Comparison of ENCODE assay signal across 17 cellular contexts in genomic region chr10:73983096-73984047, GRCh38. TPM values are rescaled to one million over a fixed set of nuclear protein-coding genes. Genes with fewer than 3 reads are reported as not detected.
DNase-seq lines count a peak whose midpoint lies in the region; ATAC-seq and TF ChIP-seq lines count a peak whose summit lies in the region.
"Had no signal": no experiment of that assay in that cellular context is flagged by ENCODE, and none has a peak within 500 bp of the region (broad histone marks: within the 10 kb centered on the region; RNA-seq: fewer than 3 reads in every experiment).

No MANE protein-coding gene starts in this region.

- H3K4me1 ChIP-seq in upper lobe of right lung (no peaks in the 10 kb centered on the region), Peyer's patch (peaks cover 0 to 3% (median 0%) of the 10 kb centered on the region in 4 donors)

- H3K9me3 ChIP-seq in upper lobe of right lung = no peaks in the 10 kb centered on the region
- no peaks in the 10 kb centered on the region for H3K9me3 ChIP-seq in Peyer's patch
- H3K9me3 ChIP-seq: A549, HAP-1, lower lobe of right lung had no signal

- no peak for TF ChIP-seq CTCF in upper lobe of right lung (IDR thresholded peaks at IDR 0.05)
- no peak for TF ChIP-seq CTCF in Peyer's patch (IDR thresholded peaks at IDR 0.05)

- H3K27ac ChIP-seq in upper lobe of right lung (no peak overlapping the region), Peyer's patch (no peak overlapping the region)
- H3K27ac ChIP-seq: A549, dorsolateral prefrontal cortex, lower lobe of right lung, skin epidermis had no signal

- H3K36me3 ChIP-seq in upper lobe of right lung = no peaks in the 10 kb centered on the region
- H3K36me3 ChIP-seq in Peyer's patch = no peaks in the 10 kb centered on the region
- H3K36me3 ChIP-seq: HAP-1, lower lobe of right lung had no signal

- H3K4me1 Mint-ChIP-seq in activated CD4-positive, alpha-beta T cell treated with anti-CD3 and anti-CD28 coated beads for 36 hours = peaks cover 11% of the 10 kb centered on the region
- peaks cover 24% of the 10 kb centered on the region for H3K4me1 Mint-ChIP-seq in activated CD4-positive, alpha-beta T cell treated with anti-CD3 and anti-CD28 coated beads, Interleukin-2, amount 10 ng/mL, durations not matched to agents 7 days and 5 days
- H3K4me1 Mint-ChIP-seq: stimulated activated naive CD8-positive, alpha-beta T cell treated with anti-CD3 and anti-CD28 coated beads, Interleukin-15, amount 100 ng/mL, for 72 hours had no signal

- peak; percentile 92 for ATAC-seq in activated CD4-positive, alpha-beta T cell treated with anti-CD3 and anti-CD28 coated beads for 36 hours
- peak; percentile 75 for ATAC-seq in left colon
- ATAC-seq in upper lobe of right lung = peak; percentile 55
- ATAC-seq: stimulated activated naive CD8-positive, alpha-beta T cell treated with anti-CD3 and anti-CD28 coated beads, Interleukin-15, amount 100 ng/mL, for 72 hours had no signal

- no peaks in the 10 kb centered on the region for H3K27me3 Mint-ChIP-seq in activated CD4-positive, alpha-beta T cell treated with anti-CD3 and anti-CD28 coated beads for 36 hours
- H3K27me3 Mint-ChIP-seq in activated CD4-positive, alpha-beta T cell treated with anti-CD3 and anti-CD28 coated beads, Interleukin-2, amount 10 ng/mL, durations not matched to agents 7 days and 5 days = peaks cover 30% of the 10 kb centered on the region
- H3K27me3 Mint-ChIP-seq: stimulated activated naive CD8-positive, alpha-beta T cell treated with anti-CD3 and anti-CD28 coated beads, Interleukin-15, amount 100 ng/mL, for 72 hours had no signal

- H3K27me3 ChIP-seq in upper lobe of right lung (no peaks in the 10 kb centered on the region), Peyer's patch (no peaks in the 10 kb centered on the region)

- CTCF ChIA-PET in activated CD4-positive, alpha-beta T cell treated with anti-CD3 and anti-CD28 coated beads for 36 hours (lab: Charles Lee) = interaction anchor here (0.6 to 1.9 kb wide), 2 partner anchors 25 to 137 kb away, joined by 3 to 6 read pairs; no protein-coding TSS in a partner anchor
- CTCF ChIA-PET in activated CD4-positive, alpha-beta T cell treated with anti-CD3 and anti-CD28 coated beads, Interleukin-2, amount 10 ng/mL, durations not matched to agents 7 days and 5 days (lab: Charles Lee) = no interaction called here

- H3K4me3 ChIP-seq in upper lobe of right lung (no peak overlapping the region), Peyer's patch (no peak overlapping the region)
- H3K4me3 ChIP-seq: A549, dorsolateral prefrontal cortex, HAP-1, lower lobe of right lung, skin epidermis had no signal

- TF ChIP-seq POLR2A in Peyer's patch (IDR thresholded peaks at IDR 0.05) = no peak

- no peaks in the 10 kb centered on the region for H3K36me3 Mint-ChIP-seq in activated CD4-positive, alpha-beta T cell treated with anti-CD3 and anti-CD28 coated beads for 36 hours (ENCODE audit: low read depth)
- H3K36me3 Mint-ChIP-seq in activated CD4-positive, alpha-beta T cell treated with anti-CD3 and anti-CD28 coated beads, Interleukin-2, amount 10 ng/mL, durations not matched to agents 7 days and 5 days (ENCODE audit: low read depth) = no peaks in the 10 kb centered on the region

- POLR2A ChIA-PET in activated CD4-positive, alpha-beta T cell treated with anti-CD3 and anti-CD28 coated beads for 36 hours (lab: Charles Lee) = no interaction called here
- POLR2A ChIA-PET in activated CD4-positive, alpha-beta T cell treated with anti-CD3 and anti-CD28 coated beads, Interleukin-2, amount 10 ng/mL, durations not matched to agents 7 days and 5 days (lab: Charles Lee) = interaction anchor here (0.6 kb wide), 1 partner anchor 26 kb away, joined by 4 read pairs; no protein-coding TSS in a partner anchor

- DNase-seq in activated CD4-positive, alpha-beta T cell treated with anti-CD3 and anti-CD28 coated beads for 36 hours = peak; percentile 19
- no peak for DNase-seq in activated CD4-positive, alpha-beta T cell treated with anti-CD3 and anti-CD28 coated beads, Interleukin-2, amount 10 ng/mL, durations not matched to agents 7 days and 5 days
- DNase-seq in SKM-1 treated with dmso at 0.1 percent for 144 hours (lab: John Stamatoyannopoulos, UW; ENCODE audit: unreplicated experiment) (peak; percentile 44), left colon (no peak), upper lobe of right lung (no peak), Peyer's patch (no peak), hepatic stellate cell (ENCODE audit: low spot score) (no peak), RKO (ENCODE audit: low spot score) (no peak)
- DNase-seq: dorsolateral prefrontal cortex; lower lobe of right lung; NCI-H1694 treated with DMSO at 0.1 percent for 48 hours; NCI-H526 treated with DMSO at 0.1 percent for 48 hours; SHP77; stimulated activated naive CD8-positive, alpha-beta T cell treated with anti-CD3 and anti-CD28 coated beads, Interleukin-15, amount 100 ng/mL, for 72 hours had no signal

- H3K27ac Mint-ChIP-seq in activated CD4-positive, alpha-beta T cell treated with anti-CD3 and anti-CD28 coated beads for 36 hours = no peak overlapping the region
- no peak overlapping the region for H3K27ac Mint-ChIP-seq in activated CD4-positive, alpha-beta T cell treated with anti-CD3 and anti-CD28 coated beads, Interleukin-2, amount 10 ng/mL, durations not matched to agents 7 days and 5 days

- intact Hi-C loops in activated CD4-positive, alpha-beta T cell treated with anti-CD3 and anti-CD28 coated beads for 36 hours (cut with DNase I, micrococcal nuclease) = no loop called here
- intact Hi-C loops in left colon (cut with DNase I, micrococcal nuclease) (no loop called here), upper lobe of right lung (cut with DNase I) (no loop called here)

- H3K4me3 Mint-ChIP-seq in activated CD4-positive, alpha-beta T cell treated with anti-CD3 and anti-CD28 coated beads for 36 hours = no peak overlapping the region
- H3K4me3 Mint-ChIP-seq in activated CD4-positive, alpha-beta T cell treated with anti-CD3 and anti-CD28 coated beads, Interleukin-2, amount 10 ng/mL, durations not matched to agents 7 days and 5 days = no peak overlapping the region
- H3K4me3 Mint-ChIP-seq: stimulated activated naive CD8-positive, alpha-beta T cell treated with anti-CD3 and anti-CD28 coated beads, Interleukin-15, amount 100 ng/mL, for 72 hours had no signal

- no peaks in the 10 kb centered on the region for H3K9me3 Mint-ChIP-seq in activated CD4-positive, alpha-beta T cell treated with anti-CD3 and anti-CD28 coated beads for 36 hours (ENCODE audit: low read depth)
- H3K9me3 Mint-ChIP-seq in activated CD4-positive, alpha-beta T cell treated with anti-CD3 and anti-CD28 coated beads, Interleukin-2, amount 10 ng/mL, durations not matched to agents 7 days and 5 days = peaks cover 2% of the 10 kb centered on the region
- H3K9me3 Mint-ChIP-seq: stimulated activated naive CD8-positive, alpha-beta T cell treated with anti-CD3 and anti-CD28 coated beads, Interleukin-15, amount 100 ng/mL, for 72 hours had no signal

RNA-seq across cellular contexts. Expression of gene VCL, which starts 14.5 kb away (rescaled TPM):
- total RNA-seq in activated CD4-positive, alpha-beta T cell treated with anti-CD3 and anti-CD28 coated beads for 36 hours = 10 to 100 TPM; 20.7 to 22.7 TPM
- 10 to 100 TPM; 75.5 to 86.4 TPM for total RNA-seq in activated CD4-positive, alpha-beta T cell treated with anti-CD3 and anti-CD28 coated beads, Interleukin-2, amount 10 ng/mL, durations not matched to agents 7 days and 5 days
- total RNA-seq in left colon (100 to 1,000 TPM; 122 to 123 TPM), upper lobe of right lung (148 TPM), Peyer's patch (100 to 1,000 TPM in 1 of 4 donors, 10 to 100 TPM in 3; 36.3 to 103 (median 61.4) TPM)

Comparison
In these comparisons a context has a peak if more than half of its experiments do, and no peak if none do; other contexts are left out.
1. DNase-seq: peak in activated CD4-positive, alpha-beta T cell treated with anti-CD3 and anti-CD28 coated beads for 36 hours (single experiment) and SKM-1 treated with dmso at 0.1 percent for 144 hours (single experiment); none in activated CD4-positive, alpha-beta T cell treated with anti-CD3 and anti-CD28 coated beads, Interleukin-2, amount 10 ng/mL, durations not matched to agents 7 days and 5 days (single experiment), left colon (0 of 2), upper lobe of right lung (single experiment), Peyer's patch (0 of 3), hepatic stellate cell (single experiment) and RKO (single experiment).
2. Peak in every context shown above with its lines, with median percentiles within 50 percentile points of each other: ATAC-seq.